1 cellular context compared by ENCODE assay signal in the genomic region with DNA sequence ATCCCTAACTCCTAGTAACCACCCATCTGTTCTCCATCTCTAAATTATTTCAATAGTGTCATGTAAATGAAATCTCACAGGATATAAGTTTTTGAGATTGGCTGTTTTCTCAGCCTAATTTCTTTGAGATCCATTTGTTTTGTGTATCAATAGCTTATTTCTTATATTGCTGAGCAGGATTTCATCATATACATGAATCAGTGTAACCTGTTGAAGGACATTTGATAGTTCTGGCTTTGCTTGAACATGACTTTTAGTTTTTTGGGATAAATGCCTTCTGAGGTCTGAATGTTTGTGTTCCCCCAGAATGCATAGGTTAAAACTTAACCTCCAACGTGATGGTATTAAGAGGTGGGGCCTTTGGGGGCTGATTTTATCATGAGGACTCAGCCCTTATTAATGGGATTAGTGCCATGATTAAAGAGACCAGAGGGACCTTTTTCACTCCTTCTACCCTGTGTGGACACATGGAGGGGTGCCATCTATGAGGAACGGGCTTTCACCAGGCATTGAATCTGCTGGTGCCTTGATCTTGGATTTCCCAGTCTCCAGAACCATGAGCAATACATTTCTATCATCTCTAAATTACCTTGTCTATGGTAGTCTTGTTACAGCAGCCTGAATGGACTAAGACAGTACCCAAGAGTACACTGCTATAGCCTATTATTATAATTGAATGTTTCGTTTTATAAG.
A peak's percentile ranks its signal among the peaks of the same experiment; 100 is the strongest.
TF ChIP-seq lines count a peak whose summit lies in the region.

No MANE protein-coding gene starts in this region.

TF ChIP-seq in HepG2, 621 proteins besides CTCF, POLR2A, EP300 and RAD21:
- TF ChIP-seq ZBTB49 (CRISPR knock-in tag; IDR thresholded peaks at IDR 0.05; ENCODE audit: borderline replicate concordance) = no peak
- peak; percentile 94 for TF ChIP-seq RBM22 (optimal IDR thresholded peaks at IDR 0.05; ENCODE audit: low read length)
- TF ChIP-seq ZNF564 (CRISPR knock-in tag; IDR thresholded peaks at IDR 0.05) = peak; percentile 93; the same call in 1 of the 2 replicates
- TF ChIP-seq ZNF12 (CRISPR knock-in tag; IDR thresholded peaks at IDR 0.05) = peak; percentile 68
- TF ChIP-seq HNF1A (IDR thresholded peaks at IDR 0.05; ENCODE audit: low read depth) = no peak
- no peak for TF ChIP-seq HNF1A (CRISPR knock-in tag; IDR thresholded peaks at IDR 0.05; ENCODE audit: borderline replicate concordance)
TF ChIP-seq in HepG2: peak in this region for 3.
